In the genomic region with DNA sequence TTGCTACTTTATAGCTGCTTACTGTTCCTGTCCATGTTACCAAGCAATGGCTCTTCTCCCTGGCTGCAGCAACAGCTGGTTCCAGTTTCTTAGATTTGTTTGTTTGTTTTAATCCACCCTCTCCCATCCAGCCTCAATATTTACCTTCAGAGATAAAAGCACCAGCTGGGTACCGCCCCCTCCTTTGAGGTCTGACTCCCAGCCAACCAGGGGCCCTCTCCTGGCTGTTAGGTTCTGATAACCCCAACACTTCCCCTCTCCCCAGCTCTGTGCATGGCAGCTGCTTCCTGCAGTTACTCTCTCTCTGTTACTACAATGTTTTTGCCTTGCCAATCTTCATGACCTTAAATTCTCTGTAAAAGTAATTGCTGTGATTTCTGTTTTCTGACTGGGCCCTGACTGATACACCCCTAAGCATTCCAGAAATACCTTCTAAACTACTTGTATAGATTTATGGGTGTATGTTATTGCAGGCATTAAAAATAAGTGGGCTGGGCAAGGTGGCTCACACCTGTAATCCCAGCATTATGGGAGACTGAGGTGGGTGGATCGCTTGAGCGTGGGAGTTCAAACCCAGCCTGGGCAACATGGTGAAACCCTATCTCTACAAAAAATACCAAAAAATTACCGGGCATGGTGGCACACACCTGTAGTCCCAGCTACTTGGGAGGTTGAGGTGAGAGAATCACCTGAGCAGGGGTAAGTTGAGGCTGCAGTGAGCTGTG, we compare ENCODE assay signal across 8 cellular contexts. TPM values are rescaled to one million over a fixed set of nuclear protein-coding genes. Genes with fewer than 3 reads are reported as not detected.
A peak's percentile ranks its signal among the peaks of the same experiment; 100 is the strongest.
DNase-seq lines count a peak whose midpoint lies in the region; ATAC-seq and TF ChIP-seq lines count a peak whose summit lies in the region.

No MANE protein-coding gene starts in this region.

- H3F3A ChIP-seq in PC-9 (ENCODE audit: insufficient read depth, low read depth): peaks cover 13% of the 10 kb centered on the region

- no peaks in the 10 kb centered on the region for H4K20me1 ChIP-seq in PC-9 (ENCODE audit: insufficient read depth)

- peaks cover 7 to 16% of the 10 kb centered on the region in 2 donors for H3K36me3 Mint-ChIP-seq in stimulated activated naive B cell treated with anti-CD40 and anti-IgM and Interleukin-4, amounts not matched to agents 10 μg/mL and 1 μg/mL and 100 μg/mL, for 72 hours

- H3K4me3 ChIP-seq in PC-9: no peak overlapping the region

- TF ChIP-seq CTCF in GM13976 (IDR thresholded peaks at IDR 0.05; ENCODE audit: borderline replicate concordance, control extremely low read depth, extremely low read depth, insufficient read depth, missing control alignments) (no peak), PC-9 (conservative IDR thresholded peaks at IDR 0.05) (no peak)

- H3K79me2 ChIP-seq in PC-9 (ENCODE audit: low read depth): 0 out of 2 replicates have a peak, but pooled peaks cover 5% of the 10 kb centered on the region

- H3K9me3 Mint-ChIP-seq in stimulated activated naive B cell treated with anti-CD40 and anti-IgM and Interleukin-4, amounts not matched to agents 10 μg/mL and 1 μg/mL and 100 μg/mL, for 72 hours: peaks cover 0 to 3% of the 10 kb centered on the region in 2 donors

- H3K4me1 ChIP-seq in PC-9 (replicated peaks; ENCODE audit: insufficient read depth): peaks cover 29% of the 10 kb centered on the region

- H3K4me2 ChIP-seq in PC-9: peak overlapping the region; percentile 30

- H3K27me3 Mint-ChIP-seq in stimulated activated naive B cell treated with anti-CD40 and anti-IgM and Interleukin-4, amounts not matched to agents 10 μg/mL and 1 μg/mL and 100 μg/mL, for 72 hours: no peaks in the 10 kb centered on the region

- no peak overlapping the region for H3K4me3 Mint-ChIP-seq in stimulated activated naive B cell treated with anti-CD40 and anti-IgM and Interleukin-4, amounts not matched to agents 10 μg/mL and 1 μg/mL and 100 μg/mL, for 72 hours

- peak overlapping the region; percentile 38 for H3K27ac Mint-ChIP-seq in stimulated activated naive B cell treated with anti-CD40 and anti-IgM and Interleukin-4, amounts not matched to agents 10 μg/mL and 1 μg/mL and 100 μg/mL, for 72 hours

- H3K36me3 ChIP-seq in KOPT-K1 (ENCODE audit: insufficient read depth, low read length) (no peaks in the 10 kb centered on the region), PC-9 (ENCODE audit: low read depth) (no peaks in the 10 kb centered on the region)

- H3K9me2 ChIP-seq in PC-9 (ENCODE audit: insufficient read depth): no peaks in the 10 kb centered on the region

- H3K9me3 ChIP-seq in KOPT-K1 (ENCODE audit: insufficient read depth, low read length, poor library complexity, severe bottlenecking) (no peaks in the 10 kb centered on the region), PC-9 (ENCODE audit: insufficient read depth, low read depth) (no peaks in the 10 kb centered on the region)

- peaks cover 16 to 32% of the 10 kb centered on the region in 2 donors for H3K4me1 Mint-ChIP-seq in stimulated activated naive B cell treated with anti-CD40 and anti-IgM and Interleukin-4, amounts not matched to agents 10 μg/mL and 1 μg/mL and 100 μg/mL, for 72 hours

- DNase-seq in A172 (ENCODE audit: low spot score) (peak; percentile 73), GM13976 (ENCODE audit: low spot score) (peak; percentile 52), PC-9 (peak; percentile 68 to 82), dermis microvascular lymphatic vessel endothelial cell (ENCODE audit: low read depth in 2 of 2) (peak; percentile 90 to 98), posterior vena cava (ENCODE audit: low spot score) (no peak)
- DNase-seq in stimulated activated naive B cell treated with anti-CD40 and anti-IgM and Interleukin-4, amounts not matched to agents 10 μg/mL and 1 μg/mL and 100 μg/mL, for 72 hours: no peak

- peak overlapping the region; percentile 73 for H3K27ac ChIP-seq in KOPT-K1 (ENCODE audit: low read depth, low read length, poor library complexity, severe bottlenecking)
- peak overlapping the region; percentile 39 for H3K27ac ChIP-seq in PC-9

- in situ Hi-C loops in GM13976 (cut with MboI; ENCODE audit: low sequenced_read_pairs, unreplicated experiment): no loop called here

- no peaks in the 10 kb centered on the region for H3K27me3 ChIP-seq in PC-9 (ENCODE audit: insufficient read depth, low read depth)

- BruUV-seq in PC-9 (replicated peaks; lab: Mats Ljungman, UMichigan): no TSS peak

- peak in 1 of 2 donors; percentile 27 for ATAC-seq in stimulated activated naive B cell treated with anti-CD40 and anti-IgM and Interleukin-4, amounts not matched to agents 10 μg/mL and 1 μg/mL and 100 μg/mL, for 72 hours (replicated peaks)
- no peak for ATAC-seq in HG03097 (IDR thresholded peaks at IDR 0.05; ENCODE audit: low FRiP score, unreplicated experiment)

- POLR2A ChIA-PET in PC-9 (lab: Charles Lee; ENCODE audit: unreplicated experiment): interaction anchor here (0.6 kb wide), 1 partner anchor 175 kb away, joined by 4 read pairs; no protein-coding TSS in a partner anchor

- CTCF ChIA-PET in PC-9 (lab: Charles Lee): no interaction called here

- H2AFZ ChIP-seq in PC-9: no peak overlapping the region

- intact Hi-C loops in PC-9 (cut with micrococcal nuclease; ENCODE audit: unreplicated experiment) (no loop called here), posterior vena cava (cut with DNase I) (loop anchor here in 1 of 2 donors (10.0 kb wide), 1 partner anchor 248 kb away; no protein-coding TSS in a partner anchor)

RNA-seq across cellular contexts. Expression of a gene that starts 2.6 kb away (rescaled TPM):
- 1.6 and 2.7 TPM in 2 replicates for total RNA-seq in A172 (2014; rRNA removed; shearing (Covaris generic))
- 14.0 and 15.3 TPM in 2 replicates for total RNA-seq in PC-9 (2021)
- total RNA-seq in dermis microvascular lymphatic vessel endothelial cell: 3.1 and 6.3 TPM in 2 replicates
- total RNA-seq in posterior vena cava: 10 to 100 TPM in 1 of 2 donors, 1 to 10 TPM in 1; 8.9 to 11.0 TPM

Comparison
In these comparisons a context has a peak if more than half of its experiments do, and no peak if none do; other contexts are left out.
1. DNase-seq: peak in A172 (single experiment), GM13976 (single experiment), PC-9 (2 of 2) and dermis microvascular lymphatic vessel endothelial cell (2 of 2); none in stimulated activated naive B cell treated with anti-CD40 and anti-IgM and Interleukin-4, amounts not matched to agents 10 μg/mL and 1 μg/mL and 100 μg/mL, for 72 hours (single experiment) and posterior vena cava (single experiment).